In genomic region chr2:55490554-55490953, GRCh38 we compare ENCODE assay signal across 10 cellular contexts. TPM values are rescaled to one million over a fixed set of nuclear protein-coding genes. Genes with fewer than 3 reads are reported as not detected.
DNase-seq lines count a peak whose midpoint lies in the region; ATAC-seq and TF ChIP-seq lines count a peak whose summit lies in the region.
"Had no signal": no experiment of that assay in that cellular context is flagged by ENCODE, and none has a peak within 500 bp of the region (broad histone marks: within the 10 kb centered on the region; RNA-seq: fewer than 3 reads in every experiment).

No MANE protein-coding gene starts in this region.

- H3K4me3 Mint-ChIP-seq in CD14-positive monocyte = no peak overlapping the region
- H3K4me3 Mint-ChIP-seq: stimulated activated naive CD8-positive, alpha-beta T cell treated with anti-CD3 and anti-CD28 coated beads, Interleukin-15, Interleukin-2, amounts not matched to agents 100 ng/mL and 50 ng/mL, for 24 hours had no signal

- H3K27me3 ChIP-seq in RWPE2 (ENCODE audit: insufficient read depth, poor library complexity, severe bottlenecking) = no peaks in the 10 kb centered on the region
- H3K27me3 ChIP-seq: colonic mucosa had no signal

- no peaks in the 10 kb centered on the region for H3K36me3 Mint-ChIP-seq in CD14-positive monocyte

- H3K4me1 ChIP-seq in RWPE2 (ENCODE audit: insufficient read depth, poor library complexity, severe bottlenecking) = peaks cover 16% of the 10 kb centered on the region
- H3K4me1 ChIP-seq: colonic mucosa had no signal

- ATAC-seq in RWPE2 (ENCODE audit: low read depth) (peak; percentile 40; the same call in 1 of the 3 replicates), HG02763 (IDR thresholded peaks at IDR 0.05; ENCODE audit: unreplicated experiment) (no peak)

- peak; percentile 59 for DNase-seq in HFF-Myc (ENCODE audit: extremely low read depth, low read depth)
- no peak for DNase-seq in RWPE2 (ENCODE audit: low spot score)
- DNase-seq in glomerular visceral epithelial cell (ENCODE audit: extremely low spot score) = peak; percentile 13
- peak; percentile 84 for DNase-seq in skeletal muscle cell (ENCODE audit: low read depth)
- no peak for DNase-seq in CD14-positive monocyte (ENCODE audit: low spot score)
- DNase-seq in DMS114 treated with DMSO at 0.1 percent for 48 hours (lab: John Stamatoyannopoulos, UW; ENCODE audit: unreplicated experiment) = no peak
- DNase-seq: colonic mucosa, T1000 had no signal

- peaks cover 4% of the 10 kb centered on the region for H3K4me1 Mint-ChIP-seq in CD14-positive monocyte

- no peak overlapping the region for H3K4me3 ChIP-seq in HFF-Myc (replicated peaks; ENCODE audit: low read depth, low read length)
- no peak overlapping the region for H3K4me3 ChIP-seq in RWPE2 (ENCODE audit: severe bottlenecking)
- no peak overlapping the region for H3K4me3 ChIP-seq in skeletal muscle cell (ENCODE audit: low read depth, low read length)
- H3K4me3 ChIP-seq: colonic mucosa had no signal

- H3K9me3 ChIP-seq in RWPE2 (ENCODE audit: severe bottlenecking) = no peaks in the 10 kb centered on the region
- H3K9me3 ChIP-seq: colonic mucosa had no signal

- H3K36me3 ChIP-seq in RWPE2 (ENCODE audit: low read depth) = no peaks in the 10 kb centered on the region
- H3K36me3 ChIP-seq: colonic mucosa had no signal

- intact Hi-C loops in CD14-positive monocyte (cut with micrococcal nuclease) = no loop called here

- no peak overlapping the region for H3K27ac ChIP-seq in RWPE2 (ENCODE audit: poor library complexity, severe bottlenecking)
- H3K27ac ChIP-seq: colonic mucosa had no signal

- H3K9me3 Mint-ChIP-seq in CD14-positive monocyte = no peaks in the 10 kb centered on the region
- H3K9me3 Mint-ChIP-seq: stimulated activated naive CD8-positive, alpha-beta T cell treated with anti-CD3 and anti-CD28 coated beads, Interleukin-15, Interleukin-2, amounts not matched to agents 100 ng/mL and 50 ng/mL, for 24 hours had no signal

- H3K27me3 Mint-ChIP-seq in CD14-positive monocyte (ENCODE audit: low read depth in 3 of 3) = no peaks in the 10 kb centered on the region

- no peak overlapping the region for H3K27ac Mint-ChIP-seq in CD14-positive monocyte
- H3K27ac Mint-ChIP-seq: stimulated activated naive CD8-positive, alpha-beta T cell treated with anti-CD3 and anti-CD28 coated beads, Interleukin-15, Interleukin-2, amounts not matched to agents 100 ng/mL and 50 ng/mL, for 24 hours had no signal

- no peak for TF ChIP-seq CTCF in HFF-Myc (IDR thresholded peaks at IDR 0.05; ENCODE audit: low read depth, low read length, missing control alignments)
- no peak for TF ChIP-seq CTCF in RWPE2 (IDR thresholded peaks at IDR 0.05; ENCODE audit: poor library complexity, severe bottlenecking)
- TF ChIP-seq CTCF in CD14-positive monocyte (IDR thresholded peaks at IDR 0.05) = no peak

RNA-seq across cellular contexts. Expression of gene CFAP36, which starts 29.0 kb away (rescaled TPM):
- 1 to 10 TPM; 5.2 to 6.6 TPM for polyA plus RNA-seq in CD14-positive monocyte

Comparison
In these comparisons a context has a peak if more than half of its experiments do, and no peak if none do; other contexts are left out.
1. DNase-seq: peak in HFF-Myc (single experiment), glomerular visceral epithelial cell (single experiment) and skeletal muscle cell (single experiment); none in RWPE2 (single experiment), CD14-positive monocyte (single experiment) and DMS114 treated with DMSO at 0.1 percent for 48 hours (single experiment).